ENCODE assay signal across 21 cellular contexts in genomic region chr16:3589991-3590701, GRCh38. TPM values are rescaled to one million over a fixed set of nuclear protein-coding genes. Genes with fewer than 3 reads are reported as not detected.
DNase-seq lines count a peak whose midpoint lies in the region; ATAC-seq, FAIRE-seq and TF ChIP-seq lines count a peak whose summit lies in the region.
"Had no signal": no experiment of that assay in that cellular context is flagged by ENCODE, and none has a peak within 500 bp of the region (broad histone marks: within the 10 kb centered on the region; RNA-seq: fewer than 3 reads in every experiment).

No MANE protein-coding gene starts in this region.

- H3K9me3 ChIP-seq in T-helper 17 cell (ENCODE audit: control insufficient read depth, low read length, poor library complexity, severe bottlenecking): no peaks in the 10 kb centered on the region
- no peaks in the 10 kb centered on the region for H3K9me3 ChIP-seq in kidney (ENCODE audit: control insufficient read depth in 1 of 2, low read length in 2 of 2)
- H3K9me3 ChIP-seq: BE2C, Caco-2, Peyer's patch had no signal

- no peaks in the 10 kb centered on the region for H3K27me3 Mint-ChIP-seq in T-helper 17 cell
- H3K27me3 Mint-ChIP-seq in stimulated activated memory B cell treated with anti-CD40 and anti-IgM and Interleukin-4, amounts not matched to agents 10 μg/mL and 1 μg/mL and 100 μg/mL, for 72 hours: no peaks in the 10 kb centered on the region
- H3K27me3 Mint-ChIP-seq: CD4-positive, alpha-beta memory T cell had no signal

- no peak overlapping the region for H3K27ac ChIP-seq in kidney (ENCODE audit: low read depth in 2 of 2, low read length in 2 of 2)
- H3K27ac ChIP-seq: HL-60, Peyer's patch had no signal

- H3K36me3 ChIP-seq in H7 (replicated peaks; ENCODE audit: control insufficient read depth, insufficient read depth, low read length) (peaks cover 1% of the 10 kb centered on the region), kidney (ENCODE audit: control insufficient read depth in 1 of 2, insufficient read depth in 2 of 2, low read length in 2 of 2) (no peaks in the 10 kb centered on the region)
- H3K36me3 ChIP-seq: BE2C had no signal

- H3K36me3 Mint-ChIP-seq in T-helper 17 cell (ENCODE audit: low read depth): peaks cover 6% of the 10 kb centered on the region
- peaks cover 38% of the 10 kb centered on the region for H3K36me3 Mint-ChIP-seq in stimulated activated memory B cell treated with anti-CD40 and anti-IgM and Interleukin-4, amounts not matched to agents 10 μg/mL and 1 μg/mL and 100 μg/mL, for 72 hours

- ATAC-seq in T-helper 17 cell (no peak), HG02798 (IDR thresholded peaks at IDR 0.05; ENCODE audit: poor library complexity, unreplicated experiment) (no peak)
- no peak for ATAC-seq in stimulated activated memory B cell treated with anti-CD40 and anti-IgM and Interleukin-4, amounts not matched to agents 10 μg/mL and 1 μg/mL and 100 μg/mL, for 72 hours

- no peak overlapping the region for H3K9ac ChIP-seq in kidney (ENCODE audit: low read length in 2 of 2)

- FAIRE-seq in kidney (lab: Jason Lieb, UNC): no peak
- FAIRE-seq: GM12891 had no signal

- peak; percentile 51 for DNase-seq in H7
- DNase-seq in T-helper 17 cell: no peak
- peak; percentile 50 for DNase-seq in kidney
- DNase-seq in dermis blood vessel endothelial cell: no peak
- no peak for DNase-seq in DMS79 (lab: John Stamatoyannopoulos, UW)
- DNase-seq: BE2C; Caco-2; CD4-positive, alpha-beta memory T cell; DMS 273 treated with DMSO at 0.1 percent for 48 hours; DND-41; HFFc6; NCI-H1105 treated with DMSO at 0.1 percent for 48 hours; NCI-H2029 treated with DMSO at 0.1 percent for 48 hours; NCI-H524 treated with DMSO at 0.1 percent for 48 hours; Peyer's patch had no signal

- peaks cover 4% of the 10 kb centered on the region for H3K4me1 Mint-ChIP-seq in T-helper 17 cell
- peaks cover 19% of the 10 kb centered on the region for H3K4me1 Mint-ChIP-seq in stimulated activated memory B cell treated with anti-CD40 and anti-IgM and Interleukin-4, amounts not matched to agents 10 μg/mL and 1 μg/mL and 100 μg/mL, for 72 hours

- no peak for TF ChIP-seq CTCF in kidney (IDR thresholded peaks at IDR 0.05; ENCODE audit: borderline replicate concordance, extremely low read depth, insufficient read depth)

- no peak overlapping the region for H3K4me3 Mint-ChIP-seq in T-helper 17 cell
- no peak overlapping the region for H3K4me3 Mint-ChIP-seq in stimulated activated memory B cell treated with anti-CD40 and anti-IgM and Interleukin-4, amounts not matched to agents 10 μg/mL and 1 μg/mL and 100 μg/mL, for 72 hours
- H3K4me3 Mint-ChIP-seq: CD4-positive, alpha-beta memory T cell; HFFc6 had no signal

- H3K27me3 ChIP-seq in H7 (ENCODE audit: control insufficient read depth, insufficient read depth, low read length): no peaks in the 10 kb centered on the region
- H3K27me3 ChIP-seq: BE2C, Peyer's patch had no signal

- H3K4me3 ChIP-seq in H7 (ENCODE audit: insufficient read depth, low read depth, low read length) (no peak overlapping the region), kidney (ENCODE audit: low read length in 2 of 2) (no peak overlapping the region)
- H3K4me3 ChIP-seq: Peyer's patch had no signal

- H3K4me1 ChIP-seq in kidney (ENCODE audit: control insufficient read depth in 1 of 2, insufficient read depth in 1 of 2, low read depth in 1 of 2, low read length in 2 of 2): no peaks in the 10 kb centered on the region
- H3K4me1 ChIP-seq: BE2C, Caco-2, Peyer's patch had no signal

- H3K9me3 Mint-ChIP-seq in stimulated activated memory B cell treated with anti-CD40 and anti-IgM and Interleukin-4, amounts not matched to agents 10 μg/mL and 1 μg/mL and 100 μg/mL, for 72 hours: no peaks in the 10 kb centered on the region
- H3K9me3 Mint-ChIP-seq: CD4-positive, alpha-beta memory T cell; HFFc6 had no signal

- intact Hi-C loops in kidney (cut with DNase I): no loop called here

- H3K27ac Mint-ChIP-seq in T-helper 17 cell: peak overlapping the region; percentile 57
- peak overlapping the region; percentile 37 for H3K27ac Mint-ChIP-seq in stimulated activated memory B cell treated with anti-CD40 and anti-IgM and Interleukin-4, amounts not matched to agents 10 μg/mL and 1 μg/mL and 100 μg/mL, for 72 hours
- H3K27ac Mint-ChIP-seq: CD4-positive, alpha-beta memory T cell; HFFc6 had no signal

RNA-seq across cellular contexts. Expression of gene NLRC3, which starts 12.9 kb away (rescaled TPM):
- total RNA-seq in H7 (2014; rRNA removed; shearing (Covaris generic)): 0.03 and 0.11 TPM in 2 replicates
- total RNA-seq in T-helper 17 cell (10 to 100 TPM; 71.7 to 76.7 TPM), kidney (5.3 TPM), dermis blood vessel endothelial cell (2.0 and 9.5 TPM in 2 replicates)
- 0.52 TPM for polyA plus RNA-seq in kidney (ENCODE audit: insufficient read depth, low read depth, low replicate concordance)
- total RNA-seq: Caco-2, H4, HFFc6, HT-29 had no signal

RNA-seq across cellular contexts. Expression of gene SLX4, which starts 21.3 kb away (rescaled TPM):
- 8.4 and 11.3 TPM in 2 replicates for total RNA-seq in H7 (2014; rRNA removed; shearing (Covaris generic))
- 1 to 10 TPM; 5.6 TPM for total RNA-seq in T-helper 17 cell
- total RNA-seq in kidney: 4.8 TPM
- polyA plus RNA-seq in kidney (ENCODE audit: insufficient read depth, low read depth, low replicate concordance): 1.0 TPM
- total RNA-seq in dermis blood vessel endothelial cell: 2.7 and 5.6 TPM in 2 replicates

Comparison
In these comparisons a context has a peak if more than half of its experiments do, and no peak if none do; other contexts are left out.
1. DNase-seq: peak in H7 (single experiment) and kidney (single experiment); none in T-helper 17 cell (0 of 3), dermis blood vessel endothelial cell (single experiment) and DMS79 (single experiment).